In the genomic region with DNA sequence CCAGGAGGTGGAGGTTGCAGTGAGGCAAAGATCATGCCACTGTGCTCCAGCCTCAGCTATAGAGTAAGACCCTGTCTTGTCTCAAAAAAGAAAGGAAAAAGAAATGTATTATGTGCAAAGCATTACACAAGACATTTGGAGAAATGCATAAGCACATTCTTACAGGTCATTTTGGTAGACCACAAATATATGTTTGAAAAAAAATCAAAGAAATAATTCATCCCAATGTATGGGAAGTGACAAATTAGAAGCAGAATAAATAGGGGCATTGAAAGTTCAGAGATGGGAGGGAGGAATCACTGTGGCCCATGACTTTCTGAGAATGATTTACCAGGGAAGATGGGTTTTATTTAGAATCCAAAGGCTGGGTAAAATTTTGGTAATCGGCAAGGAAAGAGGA, we compare ENCODE assay signal across 23 cellular contexts.
DNase-seq lines count a peak whose midpoint lies in the region; ATAC-seq and TF ChIP-seq lines count a peak whose summit lies in the region.
"Had no signal": no experiment of that assay in that cellular context is flagged by ENCODE, and none has a peak within 500 bp of the region (broad histone marks: within the 10 kb centered on the region; RNA-seq: fewer than 3 reads in every experiment).

No MANE protein-coding gene starts in this region.

- ATAC-seq in HG02798 (IDR thresholded peaks at IDR 0.05; ENCODE audit: poor library complexity, unreplicated experiment), result no peak
- ATAC-seq: A549; CD8-positive, alpha-beta T cell; GM12878 had no signal

- DNase-seq in activated naive CD4-positive, alpha-beta T cell (lab: John Stamatoyannopoulos, UW), result no peak
- DNase-seq in RPMI7951 (ENCODE audit: low read depth) (peak; percentile 5), fibroblast of peridontal ligament (ENCODE audit: extremely low read depth) (peak; percentile 19), D341Med (ENCODE audit: low spot score) (no peak), NCI-H226 (no peak)
- DNase-seq: AML-193; Caco-2; Calu3; CD4-positive, alpha-beta T cell; CD8-positive, alpha-beta T cell; DMS 273 treated with DMSO at 0.1 percent for 48 hours; DMS153; DMS53; DMS79; DND-41; EL; GDM1 had no signal

- H3K27me3 Mint-ChIP-seq in activated naive CD4-positive, alpha-beta T cell treated with anti-CD3 and anti-CD28 coated beads, Interleukin-2, amount 50 U/mL, for 24 hours, result peaks cover 2% of the 10 kb centered on the region
- peaks cover 3% of the 10 kb centered on the region for H3K27me3 Mint-ChIP-seq in nephron (ENCODE audit: low read depth)
- H3K27me3 Mint-ChIP-seq: B cell; CD4-positive, alpha-beta T cell had no signal

- no peaks in the 10 kb centered on the region for H3K4me1 Mint-ChIP-seq in activated naive CD4-positive, alpha-beta T cell treated with anti-CD3 and anti-CD28 coated beads, Interleukin-2, amount 50 U/mL, for 24 hours
- peaks cover 4% of the 10 kb centered on the region for H3K4me1 Mint-ChIP-seq in nephron
- H3K4me1 Mint-ChIP-seq: B cell had no signal

- no peaks in the 10 kb centered on the region for H3K36me3 Mint-ChIP-seq in activated naive CD4-positive, alpha-beta T cell treated with anti-CD3 and anti-CD28 coated beads, Interleukin-2, amount 50 U/mL, for 24 hours
- no peaks in the 10 kb centered on the region for H3K36me3 Mint-ChIP-seq in nephron (ENCODE audit: low read depth)
- H3K36me3 Mint-ChIP-seq: CD8-positive, alpha-beta T cell had no signal

- no peak overlapping the region for H3K4me3 Mint-ChIP-seq in activated naive CD4-positive, alpha-beta T cell treated with anti-CD3 and anti-CD28 coated beads, Interleukin-2, amount 50 U/mL, for 24 hours
- no peak overlapping the region for H3K4me3 Mint-ChIP-seq in nephron
- H3K4me3 Mint-ChIP-seq: B cell; CD4-positive, alpha-beta T cell; CD8-positive, alpha-beta T cell had no signal

- peaks cover 15% of the 10 kb centered on the region for H3K9me3 Mint-ChIP-seq in activated naive CD4-positive, alpha-beta T cell treated with anti-CD3 and anti-CD28 coated beads, Interleukin-2, amount 50 U/mL, for 24 hours
- H3K9me3 Mint-ChIP-seq in nephron, result peaks cover 8% of the 10 kb centered on the region

- peak overlapping the region; percentile 35 for H3K27ac Mint-ChIP-seq in activated naive CD4-positive, alpha-beta T cell treated with anti-CD3 and anti-CD28 coated beads, Interleukin-2, amount 50 U/mL, for 24 hours
- H3K27ac Mint-ChIP-seq in nephron, result peak overlapping the region; percentile 8 to 73 (median 52)
- H3K27ac Mint-ChIP-seq: B cell; CD4-positive, alpha-beta T cell; CD8-positive, alpha-beta T cell had no signal

- TF ChIP-seq CTCF in nephron (IDR thresholded peaks at IDR 0.05; ENCODE audit: unreplicated experiment in 3 of 3), result no peak

Comparison
In these comparisons a context has a peak if more than half of its experiments do, and no peak if none do; other contexts are left out.
1. DNase-seq: peak in RPMI7951 (single experiment) and fibroblast of peridontal ligament (single experiment); none in activated naive CD4-positive, alpha-beta T cell (0 of 4), D341Med (single experiment) and NCI-H226 (single experiment).